ENCODE assay signal across 1 cellular context in genomic region chr6:149484733-149485700, GRCh38.
TF ChIP-seq lines count a peak whose summit lies in the region.

Gene ZC3H12D, minus strand, starts transcription at chr6:149485014. Its CDS starts 10,471 bp downstream, at chr6:149474543.

TF ChIP-seq in HepG2, 621 proteins besides CTCF, POLR2A, EP300 and RAD21 (continued from another document and continues in another):
- no peak for TF ChIP-seq GMEB2 (CRISPR knock-in tag; IDR thresholded peaks at IDR 0.05; ENCODE audit: low read depth)
- TF ChIP-seq PHF21A (CRISPR knock-in tag; IDR thresholded peaks at IDR 0.05): peak; percentile 91
- TF ChIP-seq GATA4 (IDR thresholded peaks at IDR 0.05; ENCODE audit: borderline replicate concordance, low read depth): peak; percentile 42; the same call in 1 of the 2 replicates
- no peak for TF ChIP-seq HHEX (CRISPR knock-in tag; IDR thresholded peaks at IDR 0.05)
- TF ChIP-seq EEA1 (CRISPR knock-in tag; IDR thresholded peaks at IDR 0.05; ENCODE audit: borderline replicate concordance): peak; percentile 35; the same call in 1 of the 2 replicates
- TF ChIP-seq KLF9 (CRISPR knock-in tag; IDR thresholded peaks at IDR 0.05; ENCODE audit: low read depth): no peak; the same call in none of the 2 replicates
- no peak for TF ChIP-seq ZNF780A (CRISPR knock-in tag; IDR thresholded peaks at IDR 0.05)
- no peak for TF ChIP-seq HNRNPUL1 (IDR thresholded peaks at IDR 0.05; ENCODE audit: low read depth, low read length)
- no peak for TF ChIP-seq TIGD3 (CRISPR knock-in tag; IDR thresholded peaks at IDR 0.05; ENCODE audit: borderline replicate concordance)
- TF ChIP-seq ZNF614 (CRISPR knock-in tag; IDR thresholded peaks at IDR 0.05; ENCODE audit: borderline replicate concordance): peak; percentile 55; the same call in 1 of the 2 replicates
- peak; percentile 86; the same call in 1 of the 2 replicates for TF ChIP-seq DMAP1 (CRISPR knock-in tag; IDR thresholded peaks at IDR 0.05)
- TF ChIP-seq DR1 (CRISPR knock-in tag; IDR thresholded peaks at IDR 0.05): no peak
- peak; percentile 92 for TF ChIP-seq BHLHE40 (IDR thresholded peaks at IDR 0.05; ENCODE audit: low read length)
- TF ChIP-seq KAT7 (CRISPR knock-in tag; IDR thresholded peaks at IDR 0.05; ENCODE audit: borderline replicate concordance): no peak
- TF ChIP-seq PRDM15 (CRISPR knock-in tag; IDR thresholded peaks at IDR 0.05): no peak
- peak; percentile 89 for TF ChIP-seq RXRA (CRISPR knock-in tag; IDR thresholded peaks at IDR 0.05)
- peak; percentile 97 for TF ChIP-seq ZNF136 (CRISPR knock-in tag; IDR thresholded peaks at IDR 0.05; ENCODE audit: low read depth)
- peak; percentile 91; the same call in 1 of the 2 replicates for TF ChIP-seq ERF (CRISPR knock-in tag; IDR thresholded peaks at IDR 0.05)
- TF ChIP-seq ATM (IDR thresholded peaks at IDR 0.05; ENCODE audit: borderline replicate concordance): no peak
- 0 out of 2 replicates have a peak, but pooled peaks have one; percentile 34 for TF ChIP-seq SNAPC5 (CRISPR knock-in tag; IDR thresholded peaks at IDR 0.05; ENCODE audit: borderline replicate concordance)
- no peak for TF ChIP-seq ZNF20 (CRISPR knock-in tag; IDR thresholded peaks at IDR 0.05)
- TF ChIP-seq ZNF10 (CRISPR knock-in tag; IDR thresholded peaks at IDR 0.05; ENCODE audit: borderline replicate concordance, low read depth): no peak
- peak; percentile 21; the same call in 1 of the 2 replicates for TF ChIP-seq ZNF746 (CRISPR knock-in tag; IDR thresholded peaks at IDR 0.05)
- 0 out of 2 replicates have a peak, but pooled peaks have one; percentile 34 for TF ChIP-seq ZFP82 (CRISPR knock-in tag; IDR thresholded peaks at IDR 0.05; ENCODE audit: borderline replicate concordance)
- peak; percentile 34; the same call in 1 of the 2 replicates for TF ChIP-seq MYPOP (CRISPR knock-in tag; IDR thresholded peaks at IDR 0.05)
- TF ChIP-seq ELF4 (CRISPR knock-in tag; IDR thresholded peaks at IDR 0.05; ENCODE audit: borderline replicate concordance): no peak
- peak; percentile 66 for TF ChIP-seq PHF8 (CRISPR knock-in tag; IDR thresholded peaks at IDR 0.05)
- no peak for TF ChIP-seq ZNF670 (CRISPR knock-in tag; IDR thresholded peaks at IDR 0.05; ENCODE audit: borderline replicate concordance)
- 0 out of 2 replicates have a peak, but pooled peaks have one; percentile 22 for TF ChIP-seq CBFB (CRISPR knock-in tag; IDR thresholded peaks at IDR 0.05)
- no peak for TF ChIP-seq NBN (conservative IDR thresholded peaks at IDR 0.05)
- TF ChIP-seq ZUFSP (CRISPR knock-in tag; IDR thresholded peaks at IDR 0.05; ENCODE audit: borderline replicate concordance): no peak
- TF ChIP-seq ZNF800 (CRISPR knock-in tag; IDR thresholded peaks at IDR 0.05): no peak
- TF ChIP-seq PREB (CRISPR knock-in tag; IDR thresholded peaks at IDR 0.05): no peak
- no peak for TF ChIP-seq IKZF1 (IDR thresholded peaks at IDR 0.05)
- peak; percentile 88 for TF ChIP-seq MEIS2 (CRISPR knock-in tag; IDR thresholded peaks at IDR 0.05)
- peak; percentile 82 for TF ChIP-seq SRSF1 (optimal IDR thresholded peaks at IDR 0.05; ENCODE audit: low read depth, low read length)
- TF ChIP-seq TFDP1 (CRISPR knock-in tag; IDR thresholded peaks at IDR 0.05; ENCODE audit: borderline replicate concordance): peak; percentile 73
- TF ChIP-seq THYN1 (CRISPR knock-in tag; IDR thresholded peaks at IDR 0.05; ENCODE audit: borderline replicate concordance, low read depth): no peak
- TF ChIP-seq HIVEP1 (CRISPR knock-in tag; IDR thresholded peaks at IDR 0.05): no peak; the same call in none of the 2 replicates
- no peak for TF ChIP-seq GLMP (CRISPR knock-in tag; IDR thresholded peaks at IDR 0.05; ENCODE audit: borderline replicate concordance)
- TF ChIP-seq ZNF691 (CRISPR knock-in tag; IDR thresholded peaks at IDR 0.05; ENCODE audit: borderline replicate concordance, low read depth): peak; percentile 56
- no peak for TF ChIP-seq PAF1 (CRISPR knock-in tag; IDR thresholded peaks at IDR 0.05)
- TF ChIP-seq FIP1L1 (IDR thresholded peaks at IDR 0.05; ENCODE audit: borderline replicate concordance, insufficient read depth, low read depth, low read length): 0 out of 2 replicates have a peak, but pooled peaks have one; percentile 9
- TF ChIP-seq FOXP4 (CRISPR knock-in tag; IDR thresholded peaks at IDR 0.05): no peak; the same call in 1 of the 2 replicates
- no peak for TF ChIP-seq HOXD1 (CRISPR knock-in tag; IDR thresholded peaks at IDR 0.05)
- TF ChIP-seq RFX1 (IDR thresholded peaks at IDR 0.05): no peak
- TF ChIP-seq KMT2B (CRISPR knock-in tag; IDR thresholded peaks at IDR 0.05): peak; percentile 54; the same call in 1 of the 2 replicates
- TF ChIP-seq ZFX (CRISPR knock-in tag; IDR thresholded peaks at IDR 0.05; ENCODE audit: low read depth): peak; percentile 77
